In the genomic region with DNA sequence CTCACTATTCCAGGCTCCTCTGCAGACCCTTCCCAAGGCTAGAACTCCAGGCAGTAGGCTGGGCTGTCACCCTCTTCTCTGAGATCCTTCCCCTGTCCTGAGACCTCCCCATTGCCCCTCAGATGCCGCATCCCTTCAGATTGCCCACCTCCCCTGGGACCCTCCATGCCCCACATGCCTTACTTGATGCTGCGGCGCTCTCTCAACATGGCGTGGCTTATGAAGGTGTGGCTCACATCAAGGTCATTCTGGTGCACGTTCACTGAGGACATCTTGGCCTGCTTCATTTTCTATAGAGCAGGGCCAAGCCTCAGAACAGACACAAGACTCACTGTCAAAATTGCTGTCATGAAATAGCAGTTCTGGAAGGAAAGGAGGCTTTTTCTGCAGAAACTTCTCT, we compare ENCODE assay signal across 44 cellular contexts. TPM values are rescaled to one million over a fixed set of nuclear protein-coding genes. Genes with fewer than 3 reads are reported as not detected.
"Had no signal": no experiment of that assay in that cellular context is flagged by ENCODE, and none has a peak within 500 bp of the region (broad histone marks: within the 10 kb centered on the region; RNA-seq: fewer than 3 reads in every experiment).

No MANE protein-coding gene starts in this region.

- ATAC-seq: activated naive CD4-positive, alpha-beta T cell treated with anti-CD3 and anti-CD28 coated beads, Interleukin-2, amount 50 U/mL, for 72 hours; activated naive CD8-positive, alpha-beta T cell treated with anti-CD3 and anti-CD28 coated beads, Interleukin-2, amount 50 U/mL, for 24 hours; activated T-cell treated with anti-CD3 and anti-CD28 coated beads, Interleukin-2, amount 50 U/mL, for 4 hours; activated T-cell treated with anti-CD3 and anti-CD28 coated beads, Interleukin-2, amount 50 U/mL, for 72 hours; activated T-helper 17 cell treated with anti-CD3 and anti-CD28 coated beads, Interleukin-2, amount 50 U/mL, for 72 hours; body of pancreas had no signal

- H3K9me3 ChIP-seq: adrenal gland, ascending aorta, body of pancreas had no signal

- H3K4me1 Mint-ChIP-seq: activated naive CD4-positive, alpha-beta T cell treated with anti-CD3 and anti-CD28 coated beads, Interleukin-2, amount 10 ng/mL, durations not matched to agents 7 days and 5 days; activated naive CD4-positive, alpha-beta T cell treated with anti-CD3 and anti-CD28 coated beads, Interleukin-2, amount 50 U/mL, for 24 hours; activated naive CD8-positive, alpha-beta T cell treated with anti-CD3 and anti-CD28 coated beads for 36 hours; activated naive CD8-positive, alpha-beta T cell treated with anti-CD3 and anti-CD28 coated beads, Interleukin-2, amount 10 ng/mL, durations not matched to agents 7 days and 5 days; activated naive CD8-positive, alpha-beta T cell treated with anti-CD3 and anti-CD28 coated beads, Interleukin-2, amount 50 U/mL, for 24 hours; activated T-helper 17 cell treated with anti-CD3 and anti-CD28 coated beads, Interleukin-2, amount 50 U/mL, for 72 hours; brain; central memory CD8-positive, alpha-beta T cell had no signal

- H3K27me3 Mint-ChIP-seq: activated naive CD4-positive, alpha-beta T cell treated with anti-CD3 and anti-CD28 coated beads, Interleukin-2, amount 10 ng/mL, durations not matched to agents 7 days and 5 days; activated naive CD4-positive, alpha-beta T cell treated with anti-CD3 and anti-CD28 coated beads, Interleukin-2, amount 50 U/mL, for 24 hours; activated naive CD8-positive, alpha-beta T cell; activated naive CD8-positive, alpha-beta T cell treated with anti-CD3 and anti-CD28 coated beads for 36 hours; activated naive CD8-positive, alpha-beta T cell treated with anti-CD3 and anti-CD28 coated beads, Interleukin-2, amount 10 ng/mL, durations not matched to agents 7 days and 5 days; activated naive CD8-positive, alpha-beta T cell treated with anti-CD3 and anti-CD28 coated beads, Interleukin-2, amount 50 U/mL, for 24 hours; activated T-cell treated with anti-CD3 and anti-CD28 coated beads, Interleukin-2, amount 50 U/mL, for 24 hours; activated T-helper 17 cell treated with anti-CD3 and anti-CD28 coated beads, Interleukin-2, amount 50 U/mL, for 72 hours; brain; central memory CD8-positive, alpha-beta T cell had no signal

- H3K36me3 ChIP-seq: adrenal gland, ascending aorta, brain microvascular endothelial cell, breast epithelium, cardiac muscle cell had no signal

- DNase-seq: activated effector memory CD4-positive, alpha-beta T cell treated with anti-CD3 and anti-CD28 coated beads, Interleukin-2, amount 50 U/mL, for 16 hours; activated effector memory CD4-positive, alpha-beta T cell treated with Interleukin-2 at 50 U/mL for 16 hours; activated gamma-delta T cell; activated gamma-delta T cell treated with Interleukin-2 at 50 U/mL for 16 hours; activated naive CD4-positive, alpha-beta T cell; activated naive CD4-positive, alpha-beta T cell treated with anti-CD3 and anti-CD28 coated beads for 36 hours; activated naive CD4-positive, alpha-beta T cell treated with anti-CD3 and anti-CD28 coated beads, Interleukin-2, amount 10 ng/mL, durations not matched to agents 7 days and 5 days; activated naive CD4-positive, alpha-beta T cell treated with anti-CD3 and anti-CD28 coated beads, Interleukin-2, amount 50 U/mL, for 16 hours; activated naive CD4-positive, alpha-beta T cell treated with Interleukin-2 at 50 U/mL for 16 hours; activated naive CD8-positive, alpha-beta T cell treated with anti-CD3 and anti-CD28 coated beads for 36 hours; activated naive CD8-positive, alpha-beta T cell treated with anti-CD3 and anti-CD28 coated beads, Interleukin-2, amount 10 ng/mL, durations not matched to agents 7 days and 5 days; activated naive CD8-positive, alpha-beta T cell treated with anti-CD3 and anti-CD28 coated beads, Interleukin-2, amount 50 U/mL, for 24 hours; activated T-cell treated with anti-CD3 and anti-CD28 coated beads for 4 hours; activated T-cell treated with anti-CD3 and anti-CD28 coated beads, Interleukin-2, amount 50 U/mL, for 1 hour; activated T-cell treated with anti-CD3 and anti-CD28 coated beads, Interleukin-2, amount 50 U/mL, for 24 hours; activated T-cell treated with anti-CD3 and anti-CD28 coated beads, Interleukin-2, amount 50 U/mL, for 4 hours; activated T-cell treated with anti-CD3 and anti-CD28 coated beads, Interleukin-2, amount 50 U/mL, for 48 hours; activated T-cell treated with anti-CD3 and anti-CD28 coated beads, Interleukin-2, amount 50 U/mL, for 72 hours; amniotic stem cell; amygdala; anterior cingulate cortex; body of pancreas; brain microvascular endothelial cell; caudate nucleus; central memory CD4-positive, alpha-beta T cell; cerebellar nuclear complex had no signal

- H3K4me1 ChIP-seq: adrenal gland, ascending aorta, body of pancreas, breast epithelium had no signal

- FAIRE-seq: astrocyte, bronchial epithelial cell had no signal

- H3K4me3 ChIP-seq: adrenal gland, ascending aorta, body of pancreas, breast epithelium, cardiac muscle cell had no signal

- H3K27ac Mint-ChIP-seq: activated naive CD4-positive, alpha-beta T cell treated with anti-CD3 and anti-CD28 coated beads for 36 hours; activated naive CD4-positive, alpha-beta T cell treated with anti-CD3 and anti-CD28 coated beads, Interleukin-2, amount 10 ng/mL, durations not matched to agents 7 days and 5 days; activated naive CD4-positive, alpha-beta T cell treated with anti-CD3 and anti-CD28 coated beads, Interleukin-2, amount 50 U/mL, for 24 hours; activated naive CD4-positive, alpha-beta T cell treated with anti-CD3 and anti-CD28 coated beads, Interleukin-2, amount 50 U/mL, for 72 hours; activated naive CD8-positive, alpha-beta T cell; activated naive CD8-positive, alpha-beta T cell treated with anti-CD3 and anti-CD28 coated beads for 36 hours; activated naive CD8-positive, alpha-beta T cell treated with anti-CD3 and anti-CD28 coated beads, Interleukin-2, amount 10 ng/mL, durations not matched to agents 7 days and 5 days; activated naive CD8-positive, alpha-beta T cell treated with anti-CD3 and anti-CD28 coated beads, Interleukin-2, amount 50 U/mL, for 24 hours; activated T-cell treated with anti-CD3 and anti-CD28 coated beads, Interleukin-2, amount 50 U/mL, for 24 hours; activated T-cell treated with anti-CD3 and anti-CD28 coated beads, Interleukin-2, amount 50 U/mL, for 72 hours; activated T-helper 1 cell treated with anti-CD3 and anti-CD28 coated beads, Interleukin-12 subunit alpha, Interleukin-12 subunit beta, Interleukin-2, Interleukin-4 antibody, amounts not matched to agents 30 ng/mL and 10 ng/mL and 1 ng/mL, durations not matched to agents 14 hours and 24 hours and 36 hours; activated T-helper 17 cell treated with anti-CD3 and anti-CD28 coated beads, Interleukin-2, amount 50 U/mL, for 72 hours; activated T-helper 2 cell treated with anti-CD3 and anti-CD28 coated beads, Interferon-gamma antibody, Interleukin-2, Interleukin-4, amounts not matched to agents 10 μg/mL and 5 μg/mL and 100 μg/mL, durations not matched to agents 14 hours and 24 hours and 36 hours; brain had no signal

- H3K27ac ChIP-seq: adrenal gland, ascending aorta, body of pancreas, brain microvascular endothelial cell, breast epithelium, cardiac muscle cell had no signal

- H3K36me3 Mint-ChIP-seq: activated naive CD4-positive, alpha-beta T cell treated with anti-CD3 and anti-CD28 coated beads, Interleukin-2, amount 10 ng/mL, durations not matched to agents 7 days and 5 days; activated naive CD4-positive, alpha-beta T cell treated with anti-CD3 and anti-CD28 coated beads, Interleukin-2, amount 50 U/mL, for 24 hours; activated naive CD8-positive, alpha-beta T cell; activated naive CD8-positive, alpha-beta T cell treated with anti-CD3 and anti-CD28 coated beads, Interleukin-2, amount 10 ng/mL, durations not matched to agents 7 days and 5 days; brain had no signal

- H3K27me3 ChIP-seq: adrenal gland, ascending aorta, body of pancreas, brain microvascular endothelial cell, breast epithelium, cardiac muscle cell had no signal

- H3K9me3 Mint-ChIP-seq: activated naive CD4-positive, alpha-beta T cell treated with anti-CD3 and anti-CD28 coated beads for 36 hours; activated naive CD4-positive, alpha-beta T cell treated with anti-CD3 and anti-CD28 coated beads, Interleukin-2, amount 50 U/mL, for 24 hours; activated T-helper 1 cell treated with anti-CD3 and anti-CD28 coated beads, Interleukin-12 subunit alpha, Interleukin-12 subunit beta, Interleukin-2, Interleukin-4 antibody, amounts not matched to agents 30 ng/mL and 10 ng/mL and 1 ng/mL, durations not matched to agents 14 hours and 24 hours and 36 hours; central memory CD8-positive, alpha-beta T cell had no signal

- H3K4me3 Mint-ChIP-seq: activated naive CD4-positive, alpha-beta T cell treated with anti-CD3 and anti-CD28 coated beads for 36 hours; activated naive CD4-positive, alpha-beta T cell treated with anti-CD3 and anti-CD28 coated beads, Interleukin-2, amount 10 ng/mL, durations not matched to agents 7 days and 5 days; activated naive CD4-positive, alpha-beta T cell treated with anti-CD3 and anti-CD28 coated beads, Interleukin-2, amount 50 U/mL, for 24 hours; activated naive CD8-positive, alpha-beta T cell; activated naive CD8-positive, alpha-beta T cell treated with anti-CD3 and anti-CD28 coated beads for 36 hours; activated naive CD8-positive, alpha-beta T cell treated with anti-CD3 and anti-CD28 coated beads, Interleukin-2, amount 10 ng/mL, durations not matched to agents 7 days and 5 days; activated naive CD8-positive, alpha-beta T cell treated with anti-CD3 and anti-CD28 coated beads, Interleukin-2, amount 50 U/mL, for 24 hours; activated T-cell treated with anti-CD3 and anti-CD28 coated beads, Interleukin-2, amount 50 U/mL, for 24 hours; activated T-cell treated with anti-CD3 and anti-CD28 coated beads, Interleukin-2, amount 50 U/mL, for 4 hours; activated T-cell treated with anti-CD3 and anti-CD28 coated beads, Interleukin-2, amount 50 U/mL, for 72 hours; activated T-helper 1 cell treated with anti-CD3 and anti-CD28 coated beads, Interleukin-12 subunit alpha, Interleukin-12 subunit beta, Interleukin-2, Interleukin-4 antibody, amounts not matched to agents 30 ng/mL and 10 ng/mL and 1 ng/mL, durations not matched to agents 14 hours and 24 hours and 36 hours; activated T-helper 17 cell treated with anti-CD3 and anti-CD28 coated beads, Interleukin-2, amount 50 U/mL, for 72 hours; brain; central memory CD8-positive, alpha-beta T cell had no signal

RNA-seq across cellular contexts. Expression of a gene that starts 34.7 kb away (rescaled TPM):
- total RNA-seq: activated naive CD4-positive, alpha-beta T cell treated with anti-CD3 and anti-CD28 coated beads for 36 hours; activated naive CD4-positive, alpha-beta T cell treated with anti-CD3 and anti-CD28 coated beads, Interleukin-2, amount 50 U/mL, for 72 hours; activated naive CD8-positive, alpha-beta T cell treated with anti-CD3 and anti-CD28 coated beads for 36 hours; activated naive CD8-positive, alpha-beta T cell treated with anti-CD3 and anti-CD28 coated beads, Interleukin-2, amount 10 ng/mL, durations not matched to agents 7 days and 5 days; activated T-cell treated with anti-CD3 and anti-CD28 coated beads, Interleukin-2, amount 50 U/mL, for 4 hours; activated T-cell treated with anti-CD3 and anti-CD28 coated beads, Interleukin-2, amount 50 U/mL, for 72 hours; activated T-helper 1 cell treated with anti-CD3 and anti-CD28 coated beads, Interleukin-12 subunit alpha, Interleukin-12 subunit beta, Interleukin-2, Interleukin-4 antibody, amounts not matched to agents 30 ng/mL and 10 ng/mL and 1 ng/mL, durations not matched to agents 14 hours and 24 hours and 36 hours; activated T-helper 17 cell treated with anti-CD3 and anti-CD28 coated beads, Interleukin-2, amount 50 U/mL, for 72 hours; activated T-helper 2 cell treated with anti-CD3 and anti-CD28 coated beads, Interferon-gamma antibody, Interleukin-2, Interleukin-4, amounts not matched to agents 10 μg/mL and 5 μg/mL and 100 μg/mL, durations not matched to agents 14 hours and 24 hours and 36 hours; adrenal gland; aorta; ascending aorta; astrocyte; body of pancreas; breast epithelium; bronchial epithelial cell; cardiac muscle cell; cardiac septum; cerebellum had no signal
- polyA plus RNA-seq: adipose tissue, adrenal gland, aorta, cardiac muscle cell had no signal
